Comparison of ENCODE assay signal across 1 cellular context in genomic region chr1:181508486-181509165, GRCh38.
TF ChIP-seq lines count a peak whose summit lies in the region.

No MANE protein-coding gene starts in this region.

TF ChIP-seq in H1, 55 proteins besides CTCF, POLR2A, EP300 and RAD21:
- TF ChIP-seq KDM4A (IDR thresholded peaks at IDR 0.05; ENCODE audit: low read depth, low read length, severe bottlenecking) (no peak), MAFK (IDR thresholded peaks at IDR 0.05; ENCODE audit: low read depth, low read length) (no peak), YY1 (IDR thresholded peaks at IDR 0.05; ENCODE audit: low read depth, low read length) (no peak), NRF1 (IDR thresholded peaks at IDR 0.05; ENCODE audit: low read depth, low read length) (no peak), RBBP5 (IDR thresholded peaks at IDR 0.05; ENCODE audit: borderline replicate concordance, low read depth, low read length) (no peak), JUN (IDR thresholded peaks at IDR 0.05; ENCODE audit: low read depth, low read length) (no peak), BRCA1 (IDR thresholded peaks at IDR 0.05; ENCODE audit: low read depth, low read length) (no peak), ASH2L (IDR thresholded peaks at IDR 0.05; ENCODE audit: low read length) (no peak), RNF2 (IDR thresholded peaks at IDR 0.05; ENCODE audit: borderline replicate concordance, low read depth, low read length, missing control alignments, poor library complexity, severe bottlenecking) (no peak), TAF1 (IDR thresholded peaks at IDR 0.05; ENCODE audit: low read depth, low read length) (no peak), FOSL1 (IDR thresholded peaks at IDR 0.05; ENCODE audit: insufficient read depth, low read depth, low read length) (no peak), CREB1 (IDR thresholded peaks at IDR 0.05) (no peak), KDM5A (IDR thresholded peaks at IDR 0.05; ENCODE audit: low read length) (no peak), KDM1A (IDR thresholded peaks at IDR 0.05; ENCODE audit: borderline replicate concordance, low read length) (no peak), POLR2AphosphoS5 (IDR thresholded peaks at IDR 0.05; ENCODE audit: low read depth, low read length) (no peak)
- TF ChIP-seq, protein P1, sequence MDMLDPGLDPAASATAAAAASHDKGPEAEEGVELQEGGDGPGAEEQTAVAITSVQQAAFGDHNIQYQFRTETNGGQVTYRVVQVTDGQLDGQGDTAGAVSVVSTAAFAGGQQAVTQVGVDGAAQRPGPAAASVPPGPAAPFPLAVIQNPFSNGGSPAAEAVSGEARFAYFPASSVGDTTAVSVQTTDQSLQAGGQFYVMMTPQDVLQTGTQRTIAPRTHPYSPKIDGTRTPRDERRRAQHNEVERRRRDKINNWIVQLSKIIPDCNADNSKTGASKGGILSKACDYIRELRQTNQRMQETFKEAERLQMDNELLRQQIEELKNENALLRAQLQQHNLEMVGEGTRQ (IDR thresholded peaks at IDR 0.05; ENCODE audit: low read length), result no peak
- TF ChIP-seq, protein P2, sequence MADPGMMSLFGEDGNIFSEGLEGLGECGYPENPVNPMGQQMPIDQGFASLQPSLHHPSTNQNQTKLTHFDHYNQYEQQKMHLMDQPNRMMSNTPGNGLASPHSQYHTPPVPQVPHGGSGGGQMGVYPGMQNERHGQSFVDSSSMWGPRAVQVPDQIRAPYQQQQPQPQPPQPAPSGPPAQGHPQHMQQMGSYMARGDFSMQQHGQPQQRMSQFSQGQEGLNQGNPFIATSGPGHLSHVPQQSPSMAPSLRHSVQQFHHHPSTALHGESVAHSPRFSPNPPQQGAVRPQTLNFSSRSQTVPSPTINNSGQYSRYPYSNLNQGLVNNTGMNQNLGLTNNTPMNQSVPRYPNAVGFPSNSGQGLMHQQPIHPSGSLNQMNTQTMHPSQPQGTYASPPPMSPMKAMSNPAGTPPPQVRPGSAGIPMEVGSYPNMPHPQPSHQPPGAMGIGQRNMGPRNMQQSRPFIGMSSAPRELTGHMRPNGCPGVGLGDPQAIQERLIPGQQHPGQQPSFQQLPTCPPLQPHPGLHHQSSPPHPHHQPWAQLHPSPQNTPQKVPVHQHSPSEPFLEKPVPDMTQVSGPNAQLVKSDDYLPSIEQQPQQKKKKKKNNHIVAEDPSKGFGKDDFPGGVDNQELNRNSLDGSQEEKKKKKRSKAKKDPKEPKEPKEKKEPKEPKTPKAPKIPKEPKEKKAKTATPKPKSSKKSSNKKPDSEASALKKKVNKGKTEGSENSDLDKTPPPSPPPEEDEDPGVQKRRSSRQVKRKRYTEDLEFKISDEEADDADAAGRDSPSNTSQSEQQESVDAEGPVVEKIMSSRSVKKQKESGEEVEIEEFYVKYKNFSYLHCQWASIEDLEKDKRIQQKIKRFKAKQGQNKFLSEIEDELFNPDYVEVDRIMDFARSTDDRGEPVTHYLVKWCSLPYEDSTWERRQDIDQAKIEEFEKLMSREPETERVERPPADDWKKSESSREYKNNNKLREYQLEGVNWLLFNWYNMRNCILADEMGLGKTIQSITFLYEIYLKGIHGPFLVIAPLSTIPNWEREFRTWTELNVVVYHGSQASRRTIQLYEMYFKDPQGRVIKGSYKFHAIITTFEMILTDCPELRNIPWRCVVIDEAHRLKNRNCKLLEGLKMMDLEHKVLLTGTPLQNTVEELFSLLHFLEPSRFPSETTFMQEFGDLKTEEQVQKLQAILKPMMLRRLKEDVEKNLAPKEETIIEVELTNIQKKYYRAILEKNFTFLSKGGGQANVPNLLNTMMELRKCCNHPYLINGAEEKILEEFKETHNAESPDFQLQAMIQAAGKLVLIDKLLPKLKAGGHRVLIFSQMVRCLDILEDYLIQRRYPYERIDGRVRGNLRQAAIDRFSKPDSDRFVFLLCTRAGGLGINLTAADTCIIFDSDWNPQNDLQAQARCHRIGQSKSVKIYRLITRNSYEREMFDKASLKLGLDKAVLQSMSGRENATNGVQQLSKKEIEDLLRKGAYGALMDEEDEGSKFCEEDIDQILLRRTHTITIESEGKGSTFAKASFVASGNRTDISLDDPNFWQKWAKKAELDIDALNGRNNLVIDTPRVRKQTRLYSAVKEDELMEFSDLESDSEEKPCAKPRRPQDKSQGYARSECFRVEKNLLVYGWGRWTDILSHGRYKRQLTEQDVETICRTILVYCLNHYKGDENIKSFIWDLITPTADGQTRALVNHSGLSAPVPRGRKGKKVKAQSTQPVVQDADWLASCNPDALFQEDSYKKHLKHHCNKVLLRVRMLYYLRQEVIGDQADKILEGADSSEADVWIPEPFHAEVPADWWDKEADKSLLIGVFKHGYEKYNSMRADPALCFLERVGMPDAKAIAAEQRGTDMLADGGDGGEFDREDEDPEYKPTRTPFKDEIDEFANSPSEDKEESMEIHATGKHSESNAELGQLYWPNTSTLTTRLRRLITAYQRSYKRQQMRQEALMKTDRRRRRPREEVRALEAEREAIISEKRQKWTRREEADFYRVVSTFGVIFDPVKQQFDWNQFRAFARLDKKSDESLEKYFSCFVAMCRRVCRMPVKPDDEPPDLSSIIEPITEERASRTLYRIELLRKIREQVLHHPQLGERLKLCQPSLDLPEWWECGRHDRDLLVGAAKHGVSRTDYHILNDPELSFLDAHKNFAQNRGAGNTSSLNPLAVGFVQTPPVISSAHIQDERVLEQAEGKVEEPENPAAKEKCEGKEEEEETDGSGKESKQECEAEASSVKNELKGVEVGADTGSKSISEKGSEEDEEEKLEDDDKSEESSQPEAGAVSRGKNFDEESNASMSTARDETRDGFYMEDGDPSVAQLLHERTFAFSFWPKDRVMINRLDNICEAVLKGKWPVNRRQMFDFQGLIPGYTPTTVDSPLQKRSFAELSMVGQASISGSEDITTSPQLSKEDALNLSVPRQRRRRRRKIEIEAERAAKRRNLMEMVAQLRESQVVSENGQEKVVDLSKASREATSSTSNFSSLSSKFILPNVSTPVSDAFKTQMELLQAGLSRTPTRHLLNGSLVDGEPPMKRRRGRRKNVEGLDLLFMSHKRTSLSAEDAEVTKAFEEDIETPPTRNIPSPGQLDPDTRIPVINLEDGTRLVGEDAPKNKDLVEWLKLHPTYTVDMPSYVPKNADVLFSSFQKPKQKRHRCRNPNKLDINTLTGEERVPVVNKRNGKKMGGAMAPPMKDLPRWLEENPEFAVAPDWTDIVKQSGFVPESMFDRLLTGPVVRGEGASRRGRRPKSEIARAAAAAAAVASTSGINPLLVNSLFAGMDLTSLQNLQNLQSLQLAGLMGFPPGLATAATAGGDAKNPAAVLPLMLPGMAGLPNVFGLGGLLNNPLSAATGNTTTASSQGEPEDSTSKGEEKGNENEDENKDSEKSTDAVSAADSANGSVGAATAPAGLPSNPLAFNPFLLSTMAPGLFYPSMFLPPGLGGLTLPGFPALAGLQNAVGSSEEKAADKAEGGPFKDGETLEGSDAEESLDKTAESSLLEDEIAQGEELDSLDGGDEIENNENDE (IDR thresholded peaks at IDR 0.05; ENCODE audit: insufficient replicate concordance, low read length), result no peak
TF ChIP-seq in H1: peak in this region for 0.
